In the genomic region with DNA sequence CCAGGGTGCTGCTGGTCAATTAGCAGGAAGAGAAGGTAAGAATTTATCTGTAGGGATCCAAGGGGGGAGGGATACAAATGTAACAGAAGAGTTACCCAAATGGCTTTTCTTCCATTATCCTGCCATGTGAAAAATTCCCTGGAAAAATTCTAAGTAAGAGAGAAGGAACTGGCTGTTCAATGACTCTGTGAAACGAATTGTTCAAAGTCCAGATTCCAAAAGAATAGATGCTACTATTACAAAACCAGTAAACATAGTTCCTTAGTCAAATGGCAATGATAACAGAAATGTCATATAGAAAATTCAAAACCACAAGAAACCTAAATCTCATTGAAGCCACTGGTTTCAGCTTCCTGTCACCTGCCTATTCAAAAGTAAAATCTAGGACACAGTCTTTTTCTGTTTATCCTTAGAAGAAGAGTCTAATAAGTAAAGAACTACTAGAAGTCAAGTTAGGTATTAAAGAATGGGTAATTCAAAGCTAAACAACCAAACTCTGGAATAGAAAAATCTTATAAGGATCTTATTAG, we compare ENCODE assay signal across 17 cellular contexts.
DNase-seq lines count a peak whose midpoint lies in the region; ATAC-seq, FAIRE-seq and TF ChIP-seq lines count a peak whose summit lies in the region.
"Had no signal": no experiment of that assay in that cellular context is flagged by ENCODE, and none has a peak within 500 bp of the region (broad histone marks: within the 10 kb centered on the region; RNA-seq: fewer than 3 reads in every experiment).

No MANE protein-coding gene starts in this region.

- H2AFZ ChIP-seq in MM.1S (ENCODE audit: low read length) = no peak overlapping the region

- no peaks in the 10 kb centered on the region for H3K9me2 ChIP-seq in MM.1S (replicated peaks; ENCODE audit: insufficient read depth, low read length)

- no peak overlapping the region for H3K4me3 ChIP-seq in cardiac muscle cell
- no peak overlapping the region for H3K4me3 ChIP-seq in right cardiac atrium (ENCODE audit: low read length)
- H3K4me3 ChIP-seq in MM.1S (ENCODE audit: low read length) = no peak overlapping the region
- no peak overlapping the region for H3K4me3 ChIP-seq in small intestine (ENCODE audit: low read depth in 1 of 2, low read length in 2 of 2)
- H3K4me3 ChIP-seq: pancreas, uterus had no signal

- H3K9ac ChIP-seq in MM.1S (ENCODE audit: low read length) = no peak overlapping the region

- ATAC-seq in right cardiac atrium (no peak), GM21390 (IDR thresholded peaks at IDR 0.05; ENCODE audit: unreplicated experiment) (peak; percentile 57), GM18520 (IDR thresholded peaks at IDR 0.05; ENCODE audit: unreplicated experiment) (no peak)

- H3K27ac Mint-ChIP-seq in chondrocyte (ENCODE audit: unreplicated experiment) = no peak overlapping the region
- H3K27ac Mint-ChIP-seq: dendritic cell treated with granulocyte-macrophage colony-stimulating factor and Interleukin-4, amounts not matched to agents 40 ng/mL and 50 ng/mL, for 4 days had no signal

- peaks cover 20% of the 10 kb centered on the region for H3K4me1 ChIP-seq in cardiac muscle cell (ENCODE audit: low read depth)
- H3K4me1 ChIP-seq in right cardiac atrium (ENCODE audit: control insufficient read depth, insufficient read depth, low read length) = peaks cover 3% of the 10 kb centered on the region
- peaks cover 14% of the 10 kb centered on the region for H3K4me1 ChIP-seq in MM.1S (ENCODE audit: low read length)
- peaks cover 0 to 3% of the 10 kb centered on the region in 2 donors for H3K4me1 ChIP-seq in small intestine (ENCODE audit: control insufficient read depth in 2 of 2, insufficient read depth in 1 of 2, low read depth in 1 of 2, low read length in 1 of 2)
- H3K4me1 ChIP-seq: uterus had no signal

- H3K27me3 Mint-ChIP-seq in chondrocyte (ENCODE audit: low read depth) = no peaks in the 10 kb centered on the region
- H3K27me3 Mint-ChIP-seq: dendritic cell treated with granulocyte-macrophage colony-stimulating factor and Interleukin-4, amounts not matched to agents 40 ng/mL and 50 ng/mL, for 4 days had no signal

- intact Hi-C loops in right cardiac atrium (cut with DNase I) = no loop called here

- 81% methylated on average over 1 of the region's 1 CpG for WGBS in right cardiac atrium
- WGBS in small intestine, 3 donors = 6 to 52% (median 44%) methylated on average over 1 of the region's 1 CpG

- no peak for FAIRE-seq in small intestine (lab: Jason Lieb, UNC)
- FAIRE-seq: GM12891 had no signal

- H4K20me1 ChIP-seq in MM.1S (ENCODE audit: insufficient read depth, low read length) = peaks cover 27% of the 10 kb centered on the region; the same call in 1 of the 2 replicates

- DNase-seq in cardiac muscle cell (ENCODE audit: low read depth in 1 of 2, low spot score in 1 of 2) = no peak
- DNase-seq in right cardiac atrium = no peak
- peak; percentile 74 for DNase-seq in MM.1S
- peak; percentile 17 for DNase-seq in small intestine
- DNase-seq in NK-92 treated with Interleukin-12 subunit alpha and Interleukin-12 subunit beta, amount 100 ng/mL, for 24 hours (lab: John Stamatoyannopoulos, UW) = no peak
- DNase-seq in chondrocyte (ENCODE audit: low spot score) = no peak
- DNase-seq: adrenal gland; DMS53; NCI-H1417; pancreas; RPMI8226; stimulated activated CD4-positive, alpha-beta T cell treated with anti-CD3 and anti-CD28 coated beads, Interleukin-2, amount 100 ng/mL, for 24 hours; uterus had no signal

- H3K27me3 ChIP-seq in cardiac muscle cell = no peaks in the 10 kb centered on the region
- no peaks in the 10 kb centered on the region for H3K27me3 ChIP-seq in right cardiac atrium (ENCODE audit: control insufficient read depth, insufficient read depth)
- no peaks in the 10 kb centered on the region for H3K27me3 ChIP-seq in MM.1S (replicated peaks; ENCODE audit: insufficient read depth, low read length)
- no peaks in the 10 kb centered on the region for H3K27me3 ChIP-seq in small intestine (ENCODE audit: control insufficient read depth in 2 of 2, insufficient read depth in 2 of 2, low read length in 2 of 2)
- H3K27me3 ChIP-seq: adrenal gland, pancreas, uterus had no signal

- no peaks in the 10 kb centered on the region for H3K9me3 Mint-ChIP-seq in chondrocyte (ENCODE audit: low read depth)
- H3K9me3 Mint-ChIP-seq: dendritic cell treated with granulocyte-macrophage colony-stimulating factor and Interleukin-4, amounts not matched to agents 40 ng/mL and 50 ng/mL, for 4 days had no signal

- H3K79me2 ChIP-seq in MM.1S (ENCODE audit: low read length) = peaks cover 69% of the 10 kb centered on the region

- no peak overlapping the region for H3K4me3 Mint-ChIP-seq in chondrocyte (ENCODE audit: unreplicated experiment)
- H3K4me3 Mint-ChIP-seq: dendritic cell treated with granulocyte-macrophage colony-stimulating factor and Interleukin-4, amounts not matched to agents 40 ng/mL and 50 ng/mL, for 4 days had no signal

- H3K4me2 ChIP-seq in MM.1S (ENCODE audit: low read depth, low read length) = peak overlapping the region; percentile 7; the same call in 1 of the 2 replicates

- H3F3A ChIP-seq in MM.1S (ENCODE audit: insufficient read depth, low read length) = peaks cover 11% of the 10 kb centered on the region; the same call in 1 of the 2 replicates

- H3K36me3 ChIP-seq in cardiac muscle cell (peaks cover 17% of the 10 kb centered on the region), MM.1S (replicated peaks; ENCODE audit: insufficient read depth, low read length) (peaks cover 4% of the 10 kb centered on the region), small intestine (ENCODE audit: control insufficient read depth in 2 of 2, insufficient read depth in 2 of 2, low read length in 2 of 2) (peaks cover 0 to 3% of the 10 kb centered on the region in 2 donors)
- H3K36me3 ChIP-seq: adrenal gland, pancreas, uterus had no signal

- H3K27ac ChIP-seq in cardiac muscle cell (peak overlapping the region; percentile 17), right cardiac atrium (ENCODE audit: low read length) (no peak overlapping the region), MM.1S (ENCODE audit: low read length) (no peak overlapping the region), small intestine (ENCODE audit: low read depth in 1 of 2, low read length in 1 of 2) (no peak overlapping the region)
- H3K27ac ChIP-seq: pancreas, uterus had no signal

- TF ChIP-seq CTCF in cardiac muscle cell (IDR thresholded peaks at IDR 0.05; ENCODE audit: low read depth, low read length) (no peak), MM.1S (IDR thresholded peaks at IDR 0.05; ENCODE audit: low read length) (no peak), chondrocyte (IDR thresholded peaks at IDR 0.05) (no peak)

- peaks cover 22% of the 10 kb centered on the region for H3K4me1 Mint-ChIP-seq in chondrocyte (ENCODE audit: low read depth)

- H3K36me3 Mint-ChIP-seq in chondrocyte (ENCODE audit: low read depth) = peaks cover 4% of the 10 kb centered on the region

- H3K9me3 ChIP-seq in cardiac muscle cell (ENCODE audit: low read depth) = no peaks in the 10 kb centered on the region
- H3K9me3 ChIP-seq in right cardiac atrium (ENCODE audit: control insufficient read depth, low read length) = no peaks in the 10 kb centered on the region
- H3K9me3 ChIP-seq in MM.1S (replicated peaks; ENCODE audit: insufficient read depth, low read length) = no peaks in the 10 kb centered on the region
- H3K9me3 ChIP-seq in small intestine (ENCODE audit: control insufficient read depth, low read depth) = no peaks in the 10 kb centered on the region
- H3K9me3 ChIP-seq: adrenal gland, pancreas, uterus had no signal

Comparison
In these comparisons a context has a peak if more than half of its experiments do, and no peak if none do; other contexts are left out.
1. DNase-seq: peak in MM.1S (single experiment) and small intestine (single experiment); none in cardiac muscle cell (0 of 2), right cardiac atrium (0 of 3), NK-92 treated with Interleukin-12 subunit alpha and Interleukin-12 subunit beta, amount 100 ng/mL, for 24 hours (single experiment) and chondrocyte (single experiment).